In genomic region chr2:85266424-85267041, GRCh38 we compare ENCODE assay signal across 8 cellular contexts.
A peak's percentile ranks its signal among the peaks of the same experiment; 100 is the strongest.
DNase-seq lines count a peak whose midpoint lies in the region; ATAC-seq and TF ChIP-seq lines count a peak whose summit lies in the region.

No MANE protein-coding gene starts in this region.

- no peak overlapping the region for H3K4me3 ChIP-seq in GM06990 (replicated peaks; ENCODE audit: low read depth, low read length)
- no peak overlapping the region for H3K4me3 ChIP-seq in HAP-1
- H3K4me3 ChIP-seq in Panc1 (ENCODE audit: low read depth in 2 of 2, low read length in 2 of 2): no peak overlapping the region
- no peak overlapping the region for H3K4me3 ChIP-seq in foreskin fibroblast (ENCODE audit: low read depth in 1 of 2, low read length in 2 of 2)
- H3K4me3 ChIP-seq in parathyroid adenoma (ENCODE audit: low read depth, low read length): no peak overlapping the region
- H3K4me3 ChIP-seq in upper lobe of right lung: no peak overlapping the region

- H3K27me3 Mint-ChIP-seq in activated T-cell treated with anti-CD3 and anti-CD28 coated beads, Interleukin-2, amount 50 U/mL, for 72 hours (ENCODE audit: low read depth): no peaks in the 10 kb centered on the region

- ATAC-seq in Panc1 (peak; percentile 84; the same call in 1 of the 2 replicates), upper lobe of right lung (peak; percentile 82), HG03159 (IDR thresholded peaks at IDR 0.05; ENCODE audit: unreplicated experiment) (no peak)
- ATAC-seq in activated T-cell treated with anti-CD3 and anti-CD28 coated beads, Interleukin-2, amount 50 U/mL, for 72 hours (replicated peaks in 1 of 2): peak; percentile 68 to 82

- H3K9ac ChIP-seq in parathyroid adenoma: no peak overlapping the region

- no peak for DNase-seq in GM06990 (ENCODE audit: extremely low read depth, insufficient read length)
- DNase-seq in HAP-1 (ENCODE audit: low spot score in 2 of 2): peak; percentile 64 to 92
- DNase-seq in Panc1 (ENCODE audit: low read depth, low spot score): peak; percentile 41
- DNase-seq in activated T-cell treated with anti-CD3 and anti-CD28 coated beads, Interleukin-2, amount 50 U/mL, for 72 hours: peak; percentile 81 to 85
- DNase-seq in foreskin fibroblast: peak in 1 of 2 donors; percentile 77
- peak; percentile 84 for DNase-seq in upper lobe of right lung

- no peaks in the 10 kb centered on the region for H3K4me1 Mint-ChIP-seq in activated T-cell treated with anti-CD3 and anti-CD28 coated beads, Interleukin-2, amount 50 U/mL, for 72 hours (ENCODE audit: low read depth)

- H3K27me3 ChIP-seq in GM06990 (replicated peaks; ENCODE audit: control insufficient read depth, insufficient read depth, low read length) (no peaks in the 10 kb centered on the region), HAP-1 (ENCODE audit: low read depth) (no peaks in the 10 kb centered on the region), Panc1 (ENCODE audit: control insufficient read depth, insufficient read depth, low read length) (no peaks in the 10 kb centered on the region), parathyroid adenoma (ENCODE audit: control insufficient read depth, insufficient read depth, low read length) (no peaks in the 10 kb centered on the region), upper lobe of right lung (no peaks in the 10 kb centered on the region)

- H3K9me3 Mint-ChIP-seq in activated T-cell treated with anti-CD3 and anti-CD28 coated beads, Interleukin-2, amount 50 U/mL, for 72 hours: no peaks in the 10 kb centered on the region

- no TSS peak for BruUV-seq in Panc1 (replicated peaks; lab: Mats Ljungman, UMichigan)

- H3K9me3 ChIP-seq in HAP-1 (no peaks in the 10 kb centered on the region), Panc1 (ENCODE audit: control insufficient read depth, insufficient read depth, low read depth, low read length) (no peaks in the 10 kb centered on the region), parathyroid adenoma (ENCODE audit: control insufficient read depth, low read length) (no peaks in the 10 kb centered on the region), upper lobe of right lung (no peaks in the 10 kb centered on the region)

- H3K27ac ChIP-seq in Panc1 (ENCODE audit: low read length) (peak overlapping the region; percentile 37; the same call in 1 of the 2 replicates), parathyroid adenoma (peak overlapping the region; percentile 38), upper lobe of right lung (no peak overlapping the region)

- H2AFZ ChIP-seq in parathyroid adenoma: peak overlapping the region; percentile 19

- H3K36me3 Mint-ChIP-seq in activated T-cell treated with anti-CD3 and anti-CD28 coated beads, Interleukin-2, amount 50 U/mL, for 72 hours (ENCODE audit: insufficient read depth in 2 of 2): no peaks in the 10 kb centered on the region

- POLR2A ChIA-PET in Panc1 (lab: Charles Lee): interaction anchor here (0.7 kb wide), 1 partner anchor 126 kb away, joined by 4 read pairs; no protein-coding TSS in a partner anchor

- H3K36me3 ChIP-seq in GM06990 (ENCODE audit: control insufficient read depth, insufficient read depth, low read length) (no peaks in the 10 kb centered on the region), HAP-1 (replicated peaks) (no peaks in the 10 kb centered on the region), Panc1 (ENCODE audit: control insufficient read depth, insufficient read depth, low read length) (no peaks in the 10 kb centered on the region), parathyroid adenoma (ENCODE audit: control insufficient read depth, insufficient read depth, low read length) (no peaks in the 10 kb centered on the region), upper lobe of right lung (no peaks in the 10 kb centered on the region)

- intact Hi-C loops in Panc1 (cut with micrococcal nuclease; ENCODE audit: unreplicated experiment) (no loop called here), upper lobe of right lung (cut with DNase I) (no loop called here)

- H3K79me2 ChIP-seq in parathyroid adenoma: peaks cover 20% of the 10 kb centered on the region

- peak; percentile 92 for TF ChIP-seq CTCF in GM06990 (IDR thresholded peaks at IDR 0.05; ENCODE audit: insufficient read depth, low read length, poor library complexity, severe bottlenecking)
- TF ChIP-seq CTCF in Panc1 (IDR thresholded peaks at IDR 0.05): peak; percentile 94
- TF ChIP-seq CTCF in foreskin fibroblast (IDR thresholded peaks at IDR 0.05; ENCODE audit: low read depth, low read length): peak; percentile 85
- peak; percentile 94 for TF ChIP-seq CTCF in parathyroid adenoma (IDR thresholded peaks at IDR 0.05)
- TF ChIP-seq CTCF in upper lobe of right lung (IDR thresholded peaks at IDR 0.05): peak; percentile 95

- no peak overlapping the region for H3K4me2 ChIP-seq in parathyroid adenoma (ENCODE audit: low read length)

- in situ Hi-C loops in HAP-1 (cut with MboI; ENCODE audit: low sequenced_read_pairs) (no loop called here), Panc1 (cut with HindIII; ENCODE audit: low pct_unique_long_range_greater_than_20kb, low sequenced_read_pairs) (no loop called here)

- CTCF ChIA-PET in Panc1 (lab: Charles Lee): interaction anchor here (0.6 to 1.6 kb wide), 5 partner anchors 10 to 175 kb away, joined by 3 to 6 read pairs (median 3); no protein-coding TSS in a partner anchor

- H3K27ac Mint-ChIP-seq in activated T-cell treated with anti-CD3 and anti-CD28 coated beads, Interleukin-2, amount 50 U/mL, for 72 hours: no peak overlapping the region

- no peak overlapping the region for H3K4me3 Mint-ChIP-seq in activated T-cell treated with anti-CD3 and anti-CD28 coated beads, Interleukin-2, amount 50 U/mL, for 72 hours

- H3K4me1 ChIP-seq in HAP-1: peaks cover 11% of the 10 kb centered on the region; the same call in 1 of the 2 replicates
- H3K4me1 ChIP-seq in Panc1 (ENCODE audit: control insufficient read depth, insufficient read depth, low read length): peaks cover 23% of the 10 kb centered on the region
- peaks cover 2% of the 10 kb centered on the region for H3K4me1 ChIP-seq in parathyroid adenoma
- peaks cover 36% of the 10 kb centered on the region for H3K4me1 ChIP-seq in upper lobe of right lung
